Comparison of ENCODE assay signal across 15 cellular contexts in the genomic region with DNA sequence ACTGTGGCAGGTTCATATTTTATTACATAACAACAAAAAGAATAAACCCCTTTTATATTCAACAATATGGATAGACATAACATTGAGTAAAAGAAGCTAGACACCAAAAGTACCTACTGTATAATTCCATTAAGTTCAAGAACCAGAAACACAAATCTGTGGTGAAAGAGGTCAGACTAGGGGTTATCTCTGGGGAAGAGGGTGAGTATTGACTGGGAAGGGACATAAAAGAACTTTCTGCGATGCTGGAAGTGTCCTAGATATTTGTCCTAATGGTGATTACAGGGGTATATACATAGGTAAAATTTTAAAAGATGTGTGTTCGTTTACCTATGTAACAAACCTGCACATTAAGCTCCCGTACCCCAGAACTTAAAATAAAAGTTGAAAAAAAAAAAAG.
DNase-seq lines count a peak whose midpoint lies in the region; ATAC-seq, FAIRE-seq and TF ChIP-seq lines count a peak whose summit lies in the region.
"Had no signal": no experiment of that assay in that cellular context is flagged by ENCODE, and none has a peak within 500 bp of the region (broad histone marks: within the 10 kb centered on the region; RNA-seq: fewer than 3 reads in every experiment).

No MANE protein-coding gene starts in this region.

- no CpG with 5 or more reads among the region's 3 CpGs for WGBS in trophoblast cell (ENCODE audit: extremely low coverage, insufficient coverage, insufficient read length)
- 83 to 90% methylated on average over 3 of the region's 3 CpGs for WGBS in testis, 2 donors

- no peak overlapping the region for H4K8ac ChIP-seq in trophoblast cell (ENCODE audit: low read depth, low read length)

- CTCF ChIA-PET in HCT116 (lab: Charles Lee), result no interaction called here

- H3K4me1 Mint-ChIP-seq in astrocyte (ENCODE audit: low read depth, unreplicated experiment), result peaks cover 31% of the 10 kb centered on the region
- H3K4me1 Mint-ChIP-seq: CD4-positive, alpha-beta memory T cell had no signal

- H3K27ac ChIP-seq in HCT116 (ENCODE audit: low read depth, low read length), result no peak overlapping the region
- H3K27ac ChIP-seq in astrocyte (ENCODE audit: low read depth, low read length), result no peak overlapping the region
- H3K27ac ChIP-seq in trophoblast cell (ENCODE audit: low read depth, low read length), result peak overlapping the region; percentile 61
- H3K27ac ChIP-seq in testis, result no peak overlapping the region
- H3K27ac ChIP-seq in colonic mucosa, result no peak overlapping the region

- no peak overlapping the region for H3K4me3 Mint-ChIP-seq in astrocyte (ENCODE audit: unreplicated experiment)
- H3K4me3 Mint-ChIP-seq: CD4-positive, alpha-beta memory T cell had no signal

- no peaks in the 10 kb centered on the region for H3K27me3 Mint-ChIP-seq in astrocyte (ENCODE audit: low read depth, unreplicated experiment)
- H3K27me3 Mint-ChIP-seq: CD4-positive, alpha-beta memory T cell had no signal

- H3K4ac ChIP-seq in trophoblast cell (ENCODE audit: low read depth, low read length), result no peak overlapping the region

- TF ChIP-seq POLR2A in HCT116 (IDR thresholded peaks at IDR 0.05; ENCODE audit: borderline replicate concordance, extremely low read depth, insufficient read depth, insufficient read length), result no peak
- no peak for TF ChIP-seq POLR2A in testis (IDR thresholded peaks at IDR 0.05)

- no peak overlapping the region for H3K23ac ChIP-seq in trophoblast cell (ENCODE audit: low read length)

- no peak overlapping the region for H2BK12ac ChIP-seq in trophoblast cell (ENCODE audit: low read length)

- no peak for TF ChIP-seq CTCF in HCT116 (IDR thresholded peaks at IDR 0.05 in 2 of 3, conservative IDR thresholded peaks at IDR 0.05 in 1 of 3; ENCODE audit: borderline replicate concordance in 1 of 3, insufficient read depth in 1 of 3, low read depth in 2 of 3, low read length in 2 of 3)
- TF ChIP-seq CTCF in astrocyte (IDR thresholded peaks at IDR 0.05; ENCODE audit: insufficient read depth, low read depth, low read length), result no peak
- no peak for TF ChIP-seq CTCF in testis (IDR thresholded peaks at IDR 0.05)
- no peak for TF ChIP-seq CTCF in colonic mucosa (IDR thresholded peaks at IDR 0.05)

- H3K4me3 ChIP-seq in HCT116 (replicated peaks in 1 of 2; ENCODE audit: low read depth in 1 of 2, low read length in 2 of 2) (no peak overlapping the region), astrocyte (ENCODE audit: insufficient read depth, low read depth, low read length) (no peak overlapping the region), trophoblast cell (ENCODE audit: low read depth, low read length) (no peak overlapping the region), testis (no peak overlapping the region), colonic mucosa (no peak overlapping the region)
- H3K4me3 ChIP-seq: HAP-1 had no signal

- no peaks in the 10 kb centered on the region for H4K20me1 ChIP-seq in HCT116 (ENCODE audit: insufficient read depth)
- no peaks in the 10 kb centered on the region for H4K20me1 ChIP-seq in astrocyte (ENCODE audit: insufficient read depth, low read length)

- H3K36me3 Mint-ChIP-seq in astrocyte (ENCODE audit: low read depth, unreplicated experiment), result peaks cover 6% of the 10 kb centered on the region

- no peaks in the 10 kb centered on the region for H3K9me2 ChIP-seq in HCT116 (ENCODE audit: insufficient read depth)

- intact Hi-C loops in HCT116 (cut with micrococcal nuclease) (no loop called here), testis (cut with DNase I; ENCODE audit: low total_unique reads) (no loop called here), colonic mucosa (cut with DNase I) (no loop called here)

- no peak overlapping the region for H4K91ac ChIP-seq in trophoblast cell (ENCODE audit: low read depth, low read length)

- peaks cover 2% of the 10 kb centered on the region for H3K79me1 ChIP-seq in trophoblast cell (ENCODE audit: low read length)

- BruUV-seq in HCT116 (replicated peaks; lab: Mats Ljungman, UMichigan), result no TSS peak

- no peak overlapping the region for H2BK5ac ChIP-seq in trophoblast cell (ENCODE audit: low read depth, low read length, poor library complexity)

- POLR2A ChIA-PET in HCT116 (lab: Charles Lee), result no interaction called here

- TF ChIP-seq RAD21 in HCT116 (IDR thresholded peaks at IDR 0.05; ENCODE audit: low read depth), result no peak

- no peak for FAIRE-seq in astrocyte (lab: Jason Lieb, UNC)
- FAIRE-seq: G401.6, GM12892, H54 had no signal

- H3K27ac Mint-ChIP-seq in astrocyte (ENCODE audit: unreplicated experiment), result peak overlapping the region; percentile 67
- H3K27ac Mint-ChIP-seq: CD4-positive, alpha-beta memory T cell had no signal

- no peak overlapping the region for H3K14ac ChIP-seq in trophoblast cell (ENCODE audit: low read length)

- H4K12ac ChIP-seq in trophoblast cell (ENCODE audit: low read depth, low read length), result no peak overlapping the region

- H3K4me2 ChIP-seq in HCT116 (ENCODE audit: low read length), result peak overlapping the region; percentile 31; the same call in 1 of the 2 replicates
- H3K4me2 ChIP-seq in astrocyte (ENCODE audit: low read length), result peak overlapping the region; percentile 20
- no peak overlapping the region for H3K4me2 ChIP-seq in trophoblast cell (ENCODE audit: low read length)

- no peak overlapping the region for H3K9ac ChIP-seq in HCT116 (ENCODE audit: low read length)
- H3K9ac ChIP-seq in astrocyte (ENCODE audit: low read length), result no peak overlapping the region
- no peak overlapping the region for H3K9ac ChIP-seq in trophoblast cell (ENCODE audit: low read length)
- no peak overlapping the region for H3K9ac ChIP-seq in colonic mucosa (ENCODE audit: low read depth in 2 of 2, low read length in 2 of 2)

- H3K4me1 ChIP-seq in HCT116 (ENCODE audit: control insufficient read depth in 1 of 2, insufficient read depth in 2 of 2, low read length in 2 of 2) (peaks cover 9 to 12% of the 10 kb centered on the region in 2 experiments), astrocyte (ENCODE audit: insufficient read depth, low read length) (peaks cover 17% of the 10 kb centered on the region), trophoblast cell (ENCODE audit: control insufficient read depth in 1 of 2, insufficient read depth in 2 of 2, low read length in 2 of 2) (peaks cover 4% of the 10 kb centered on the region in 2 experiments), testis (no peaks in the 10 kb centered on the region), colonic mucosa (no peaks in the 10 kb centered on the region)
- H3K4me1 ChIP-seq: HAP-1 had no signal

- no peak for DNase-seq in HCT116 (ENCODE audit: low read depth, low spot score)
- DNase-seq in astrocyte (ENCODE audit: low read depth), result no peak
- peak; percentile 34 to 56 for DNase-seq in trophoblast cell
- no peak for DNase-seq in activated CD4-positive, CD25-positive, alpha-beta regulatory T cell (lab: John Stamatoyannopoulos, UW)
- no peak for DNase-seq in testis
- no peak for DNase-seq in colonic mucosa
- DNase-seq: CD4-positive, alpha-beta memory T cell; COR-L47; DMS153; DND-41; GOT3 had no signal

- no peak overlapping the region for H2AK5ac ChIP-seq in trophoblast cell (ENCODE audit: low read length)

- no peak overlapping the region for H3K18ac ChIP-seq in trophoblast cell (ENCODE audit: low read length)

- H3K36me3 ChIP-seq in HCT116 (ENCODE audit: control insufficient read depth in 1 of 2, insufficient read depth in 2 of 2, low read length in 2 of 2) (no peaks in the 10 kb centered on the region), astrocyte (ENCODE audit: insufficient read depth, low read length) (no peaks in the 10 kb centered on the region), trophoblast cell (ENCODE audit: control insufficient read depth in 1 of 2, insufficient read depth in 2 of 2, low read length in 2 of 2) (no peaks in the 10 kb centered on the region), testis (ENCODE audit: low read depth, missing control alignments) (no peaks in the 10 kb centered on the region), colonic mucosa (no peaks in the 10 kb centered on the region)
- H3K36me3 ChIP-seq: HAP-1 had no signal

- RAD21 ChIA-PET in HCT116 (lab: Charles Lee; ENCODE audit: low non-redundant PET in 1 of 2, low total read pairs in 2 of 2, uncharacterized antibody in 2 of 2, unreplicated experiment in 2 of 2), result no interaction called here

- no peaks in the 10 kb centered on the region for H3K9me3 ChIP-seq in HCT116 (ENCODE audit: control insufficient read depth in 1 of 2, insufficient read depth in 1 of 2, low read depth in 1 of 2, low read length in 2 of 2)
- no peaks in the 10 kb centered on the region for H3K9me3 ChIP-seq in astrocyte (ENCODE audit: insufficient read depth, low read depth, low read length)
- H3K9me3 ChIP-seq in trophoblast cell (ENCODE audit: insufficient read depth, low read depth, low read length), result no peaks in the 10 kb centered on the region
- no peaks in the 10 kb centered on the region for H3K9me3 ChIP-seq in testis
- no peaks in the 10 kb centered on the region for H3K9me3 ChIP-seq in colonic mucosa
- H3K9me3 ChIP-seq: HAP-1 had no signal

- H3K27me3 ChIP-seq in HCT116 (ENCODE audit: insufficient read depth, low read length) (no peaks in the 10 kb centered on the region), astrocyte (ENCODE audit: insufficient read depth, low read length) (no peaks in the 10 kb centered on the region), trophoblast cell (ENCODE audit: insufficient read depth, low read length) (no peaks in the 10 kb centered on the region), testis (no peaks in the 10 kb centered on the region), colonic mucosa (no peaks in the 10 kb centered on the region)

- H3K79me2 ChIP-seq in HCT116 (ENCODE audit: insufficient read depth, low read length) (no peaks in the 10 kb centered on the region), astrocyte (ENCODE audit: insufficient read depth, low read length) (no peaks in the 10 kb centered on the region), trophoblast cell (ENCODE audit: control insufficient read depth, insufficient read depth, low read length, poor library complexity) (no peaks in the 10 kb centered on the region)

- H3K9me3 Mint-ChIP-seq in astrocyte (ENCODE audit: unreplicated experiment), result peaks cover 13% of the 10 kb centered on the region

- H2BK120ac ChIP-seq in trophoblast cell (ENCODE audit: insufficient read depth, low read length, poor library complexity), result no peak overlapping the region

- no peak overlapping the region for H2AFZ ChIP-seq in HCT116 (ENCODE audit: low read depth, low read length, poor library complexity, severe bottlenecking)
- H2AFZ ChIP-seq in astrocyte (ENCODE audit: low read depth, low read length), result no peak overlapping the region
- no peak overlapping the region for H2AFZ ChIP-seq in trophoblast cell (ENCODE audit: insufficient read depth, low read length, poor library complexity)

- no peak for ATAC-seq in HCT116

TF ChIP-seq in HCT116, 20 proteins besides CTCF, POLR2A, EP300 and RAD21 (continues in another document):
- TF ChIP-seq JUND (IDR thresholded peaks at IDR 0.05) (no peak), ATF3 (IDR thresholded peaks at IDR 0.05) (no peak), TCF7L2 (IDR thresholded peaks at IDR 0.05; ENCODE audit: borderline replicate concordance, extremely low read depth, insufficient read depth, insufficient read length) (no peak), EZH2phosphoT487 (IDR thresholded peaks at IDR 0.05; ENCODE audit: borderline replicate concordance) (no peak)

Comparison
In these comparisons a context has a peak if more than half of its experiments do, and no peak if none do; other contexts are left out.
1. DNase-seq: peak in trophoblast cell (2 of 2); none in HCT116 (single experiment), astrocyte (single experiment), activated CD4-positive, CD25-positive, alpha-beta regulatory T cell (0 of 4), testis (single experiment) and colonic mucosa (single experiment).